In genomic region chr11:120893431-120894206, GRCh38 we compare ENCODE assay signal across 1 cellular context.
TF ChIP-seq lines count a peak whose summit lies in the region.

No MANE protein-coding gene starts in this region.

TF ChIP-seq in GM12878, 131 proteins besides CTCF, POLR2A, EP300 and RAD21 (continued from another document):
- TF ChIP-seq ATF2 (IDR thresholded peaks at IDR 0.05; ENCODE audit: low read length) (no peak), ATF7 (IDR thresholded peaks at IDR 0.05; ENCODE audit: low read depth) (no peak), NBN (IDR thresholded peaks at IDR 0.05) (no peak)
TF ChIP-seq in GM12878: peak in this region for 0.
